Comparison of ENCODE assay signal across 17 cellular contexts in genomic region chr7:44430054-44430453, GRCh38.
DNase-seq lines count a peak whose midpoint lies in the region; ATAC-seq and TF ChIP-seq lines count a peak whose summit lies in the region.
"Had no signal": no experiment of that assay in that cellular context is flagged by ENCODE, and none has a peak within 500 bp of the region (broad histone marks: within the 10 kb centered on the region; RNA-seq: fewer than 3 reads in every experiment).

No MANE protein-coding gene starts in this region.

- H3F3A ChIP-seq in DOHH2 (ENCODE audit: control insufficient read depth, insufficient read depth), result peaks cover 7% of the 10 kb centered on the region; the same call in 1 of the 2 replicates

- H3K27ac ChIP-seq in DOHH2 (ENCODE audit: low read depth, low read length) (peak overlapping the region; percentile 86), caudate nucleus (ENCODE audit: low read depth, low read length) (peak overlapping the region; percentile 44), lower lobe of right lung (no peak overlapping the region)

- no peak overlapping the region for H3K4me3 Mint-ChIP-seq in activated CD8-positive, alpha-beta T cell treated with anti-CD3 and anti-CD28 coated beads for 36 hours
- H3K4me3 Mint-ChIP-seq in activated CD8-positive, alpha-beta T cell treated with anti-CD3 and anti-CD28 coated beads, Interleukin-2, amount 10 ng/mL, durations not matched to agents 7 days and 5 days, result no peak overlapping the region
- H3K4me3 Mint-ChIP-seq: CD4-positive, CD25-positive, alpha-beta regulatory T cell; H9 had no signal

- peak overlapping the region; percentile 25 for H3K27ac Mint-ChIP-seq in activated CD8-positive, alpha-beta T cell treated with anti-CD3 and anti-CD28 coated beads for 36 hours
- H3K27ac Mint-ChIP-seq in activated CD8-positive, alpha-beta T cell treated with anti-CD3 and anti-CD28 coated beads, Interleukin-2, amount 10 ng/mL, durations not matched to agents 7 days and 5 days, result no peak overlapping the region

- H3K36me3 Mint-ChIP-seq in activated CD8-positive, alpha-beta T cell treated with anti-CD3 and anti-CD28 coated beads for 36 hours (ENCODE audit: low read depth), result peaks cover 28% of the 10 kb centered on the region
- peaks cover 22% of the 10 kb centered on the region for H3K36me3 Mint-ChIP-seq in activated CD8-positive, alpha-beta T cell treated with anti-CD3 and anti-CD28 coated beads, Interleukin-2, amount 10 ng/mL, durations not matched to agents 7 days and 5 days (ENCODE audit: low read depth)
- H3K36me3 Mint-ChIP-seq: IgD-negative memory B cell had no signal

- DNase-seq in activated CD8-positive, alpha-beta T cell treated with anti-CD3 and anti-CD28 coated beads for 36 hours, result no peak
- DNase-seq in activated CD8-positive, alpha-beta T cell treated with anti-CD3 and anti-CD28 coated beads, Interleukin-2, amount 10 ng/mL, durations not matched to agents 7 days and 5 days, result no peak
- DNase-seq in caudate nucleus (lab: John Stamatoyannopoulos, UW) (no peak), KG1 (lab: John Stamatoyannopoulos, UW) (no peak), lower lobe of right lung (no peak)
- no peak for DNase-seq in activated effector memory CD4-positive, alpha-beta T cell treated with Interleukin-2 at 50 U/mL for 16 hours
- DNase-seq: 8988T; Calu3; CD4-positive, CD25-positive, alpha-beta regulatory T cell; DMS79 treated with DMSO at 0.1 percent for 48 hours; EL; H9 had no signal

- TF ChIP-seq CTCF in activated CD8-positive, alpha-beta T cell treated with anti-CD3 and anti-CD28 coated beads for 36 hours (IDR thresholded peaks at IDR 0.05), result no peak
- no peak for TF ChIP-seq CTCF in DOHH2 (IDR thresholded peaks at IDR 0.05; ENCODE audit: low read depth, low read length, poor library complexity, severe bottlenecking)
- no peak for TF ChIP-seq CTCF in lower lobe of right lung (IDR thresholded peaks at IDR 0.05)

- H3K27me3 ChIP-seq in DOHH2 (ENCODE audit: control insufficient read depth, low read length) (no peaks in the 10 kb centered on the region), lower lobe of right lung (ENCODE audit: low read depth) (no peaks in the 10 kb centered on the region)
- H3K27me3 ChIP-seq: BLaER1 treated with 17β-estradiol and CSF1 and Interleukin-3, amounts not matched to agents 10 nM and 100 nM had no signal

- H3K36me3 ChIP-seq in DOHH2 (ENCODE audit: control insufficient read depth, low read length) (peaks cover 58% of the 10 kb centered on the region), lower lobe of right lung (peaks cover 22% of the 10 kb centered on the region)

- no peak for ATAC-seq in activated CD8-positive, alpha-beta T cell treated with anti-CD3 and anti-CD28 coated beads for 36 hours
- no peak for ATAC-seq in activated CD8-positive, alpha-beta T cell treated with anti-CD3 and anti-CD28 coated beads, Interleukin-2, amount 10 ng/mL, durations not matched to agents 7 days and 5 days
- no peak for ATAC-seq in lower lobe of right lung
- ATAC-seq: GM12878, HepG2 had no signal

- H3K79me2 ChIP-seq in DOHH2 (ENCODE audit: control insufficient read depth, low read length), result peaks cover 87% of the 10 kb centered on the region

- intact Hi-C loops in activated CD8-positive, alpha-beta T cell treated with anti-CD3 and anti-CD28 coated beads for 36 hours (cut with micrococcal nuclease), result no loop called here
- intact Hi-C loops in lower lobe of right lung (cut with DNase I), result no loop called here

- H3K9me2 ChIP-seq in DOHH2 (replicated peaks; ENCODE audit: control insufficient read depth, low read length), result no peaks in the 10 kb centered on the region

- CTCF ChIA-PET in activated CD8-positive, alpha-beta T cell treated with anti-CD3 and anti-CD28 coated beads for 36 hours (lab: Charles Lee), result interaction anchor here (1.1 to 1.3 kb wide), 2 partner anchors 32 to 48 kb away, joined by 3 read pairs; no protein-coding TSS in a partner anchor
- CTCF ChIA-PET in activated CD8-positive, alpha-beta T cell treated with anti-CD3 and anti-CD28 coated beads, Interleukin-2, amount 10 ng/mL, durations not matched to agents 7 days and 5 days (lab: Charles Lee), result no interaction called here

- peak overlapping the region; percentile 89 for H3K4me2 ChIP-seq in DOHH2 (ENCODE audit: low read length)

- H3K27me3 Mint-ChIP-seq in activated CD8-positive, alpha-beta T cell treated with anti-CD3 and anti-CD28 coated beads for 36 hours, result no peaks in the 10 kb centered on the region
- H3K27me3 Mint-ChIP-seq in activated CD8-positive, alpha-beta T cell treated with anti-CD3 and anti-CD28 coated beads, Interleukin-2, amount 10 ng/mL, durations not matched to agents 7 days and 5 days (ENCODE audit: low read depth), result no peaks in the 10 kb centered on the region
- H3K27me3 Mint-ChIP-seq: CD4-positive, CD25-positive, alpha-beta regulatory T cell; IgD-negative memory B cell had no signal

- POLR2A ChIA-PET in activated CD8-positive, alpha-beta T cell treated with anti-CD3 and anti-CD28 coated beads for 36 hours (lab: Charles Lee), result interaction anchor here (0.6 kb wide), 1 partner anchor 273 kb away, joined by 3 read pairs; no protein-coding TSS in a partner anchor
- POLR2A ChIA-PET in activated CD8-positive, alpha-beta T cell treated with anti-CD3 and anti-CD28 coated beads, Interleukin-2, amount 10 ng/mL, durations not matched to agents 7 days and 5 days (lab: Charles Lee), result no interaction called here

- no peaks in the 10 kb centered on the region for H3K9me3 Mint-ChIP-seq in activated CD8-positive, alpha-beta T cell treated with anti-CD3 and anti-CD28 coated beads for 36 hours
- no peaks in the 10 kb centered on the region for H3K9me3 Mint-ChIP-seq in activated CD8-positive, alpha-beta T cell treated with anti-CD3 and anti-CD28 coated beads, Interleukin-2, amount 10 ng/mL, durations not matched to agents 7 days and 5 days (ENCODE audit: insufficient read depth)
- H3K9me3 Mint-ChIP-seq: H9, IgD-negative memory B cell had no signal

- H3K9me3 ChIP-seq in DOHH2 (ENCODE audit: control insufficient read depth, insufficient read depth, low read length), result no peaks in the 10 kb centered on the region
- H3K9me3 ChIP-seq in lower lobe of right lung, result no peaks in the 10 kb centered on the region

- H3K4me3 ChIP-seq in DOHH2 (ENCODE audit: low read length) (peak overlapping the region; percentile 62), lower lobe of right lung (no peak overlapping the region)
- H3K4me3 ChIP-seq: BLaER1 treated with 17β-estradiol and CSF1 and Interleukin-3, amounts not matched to agents 10 nM and 100 nM; GM12878 had no signal

- H3K4me1 ChIP-seq in DOHH2 (ENCODE audit: control insufficient read depth, low read length) (peaks cover 79% of the 10 kb centered on the region), lower lobe of right lung (no peaks in the 10 kb centered on the region)

- no peaks in the 10 kb centered on the region for H4K20me1 ChIP-seq in DOHH2 (ENCODE audit: control insufficient read depth, insufficient read depth, low read depth, low read length)

- H3K4me1 Mint-ChIP-seq in activated CD8-positive, alpha-beta T cell treated with anti-CD3 and anti-CD28 coated beads for 36 hours (ENCODE audit: low read depth), result peaks cover 30% of the 10 kb centered on the region
- peaks cover 10% of the 10 kb centered on the region for H3K4me1 Mint-ChIP-seq in activated CD8-positive, alpha-beta T cell treated with anti-CD3 and anti-CD28 coated beads, Interleukin-2, amount 10 ng/mL, durations not matched to agents 7 days and 5 days (ENCODE audit: low read depth)
